Comparison of ENCODE assay signal across 10 cellular contexts in genomic region chr17:77189148-77189547, GRCh38. TPM values are rescaled to one million over a fixed set of nuclear protein-coding genes. Genes with fewer than 3 reads are reported as not detected.
DNase-seq lines count a peak whose midpoint lies in the region; ATAC-seq and TF ChIP-seq lines count a peak whose summit lies in the region.
"Had no signal": no experiment of that assay in that cellular context is flagged by ENCODE, and none has a peak within 500 bp of the region (broad histone marks: within the 10 kb centered on the region; RNA-seq: fewer than 3 reads in every experiment).

No MANE protein-coding gene starts in this region.

- peaks cover 5 to 47% (median 29%) of the 10 kb centered on the region in 4 donors for H3K4me1 Mint-ChIP-seq in CD4-positive, CD25-positive, alpha-beta regulatory T cell
- peaks cover 36% of the 10 kb centered on the region for H3K4me1 Mint-ChIP-seq in activated naive CD8-positive, alpha-beta T cell treated with anti-CD3 and anti-CD28 coated beads, Interleukin-2, amount 10 ng/mL, durations not matched to agents 7 days and 5 days

- POLR2A ChIA-PET in activated naive CD8-positive, alpha-beta T cell treated with anti-CD3 and anti-CD28 coated beads, Interleukin-2, amount 10 ng/mL, durations not matched to agents 7 days and 5 days (lab: Charles Lee): interaction anchor here (1.0 to 2.8 kb wide), 5 partner anchors 11 to 101 kb away, joined by 4 to 16 read pairs (median 6); partner anchors contain the start of gene SEC14L1

- no peaks in the 10 kb centered on the region for H3K27me3 ChIP-seq in CD4-positive, CD25-positive, alpha-beta regulatory T cell (ENCODE audit: control insufficient read depth, insufficient read depth, low read length)
- H3K27me3 ChIP-seq in tibial artery: no peaks in the 10 kb centered on the region
- H3K27me3 ChIP-seq: right lobe of liver had no signal

- peak in 1 of 3 donors; percentile 73 for DNase-seq in CD4-positive, CD25-positive, alpha-beta regulatory T cell
- peak; percentile 48 for DNase-seq in activated naive CD8-positive, alpha-beta T cell treated with anti-CD3 and anti-CD28 coated beads, Interleukin-2, amount 10 ng/mL, durations not matched to agents 7 days and 5 days
- DNase-seq in superior temporal gyrus (ENCODE audit: extremely low spot score) (no peak), tibial artery (no peak)
- DNase-seq: NCI-H1694 treated with DMSO at 0.1 percent for 48 hours, right lobe of liver had no signal

- peaks cover 39% of the 10 kb centered on the region for H3K4me1 ChIP-seq in CD4-positive, CD25-positive, alpha-beta regulatory T cell (ENCODE audit: control insufficient read depth, insufficient read depth, low read length, poor library complexity, severe bottlenecking)
- peaks cover 0 to 5% (median 3%) of the 10 kb centered on the region in 4 donors for H3K4me1 ChIP-seq in tibial artery
- H3K4me1 ChIP-seq: right lobe of liver had no signal

- no peaks in the 10 kb centered on the region for H3K9me3 ChIP-seq in CD4-positive, CD25-positive, alpha-beta regulatory T cell (ENCODE audit: control insufficient read depth in 2 of 2, low read length in 2 of 2)
- H3K9me3 ChIP-seq in tibial artery: no peaks in the 10 kb centered on the region
- H3K9me3 ChIP-seq: right lobe of liver had no signal

- peak overlapping the region; percentile 79 to 96 (median 89) for H3K4me3 Mint-ChIP-seq in CD4-positive, CD25-positive, alpha-beta regulatory T cell
- H3K4me3 Mint-ChIP-seq in activated naive CD8-positive, alpha-beta T cell treated with anti-CD3 and anti-CD28 coated beads, Interleukin-2, amount 10 ng/mL, durations not matched to agents 7 days and 5 days: peak overlapping the region; percentile 52

- no peaks in the 10 kb centered on the region for H3K9me3 Mint-ChIP-seq in CD4-positive, CD25-positive, alpha-beta regulatory T cell
- H3K9me3 Mint-ChIP-seq in activated naive CD8-positive, alpha-beta T cell treated with anti-CD3 and anti-CD28 coated beads, Interleukin-2, amount 10 ng/mL, durations not matched to agents 7 days and 5 days: no peaks in the 10 kb centered on the region

- peaks cover 31% of the 10 kb centered on the region for H3K36me3 ChIP-seq in CD4-positive, CD25-positive, alpha-beta regulatory T cell (ENCODE audit: control insufficient read depth, insufficient read depth, low read length)
- peaks cover 34 to 35% (median 35%) of the 10 kb centered on the region in 3 donors for H3K36me3 ChIP-seq in tibial artery

- peak overlapping the region; percentile 90 to 96 (median 93) for H3K27ac Mint-ChIP-seq in CD4-positive, CD25-positive, alpha-beta regulatory T cell
- peak overlapping the region; percentile 76 for H3K27ac Mint-ChIP-seq in activated naive CD8-positive, alpha-beta T cell treated with anti-CD3 and anti-CD28 coated beads, Interleukin-2, amount 10 ng/mL, durations not matched to agents 7 days and 5 days

- H3K27ac ChIP-seq in CD4-positive, CD25-positive, alpha-beta regulatory T cell (ENCODE audit: insufficient read depth, low read length, poor library complexity, severe bottlenecking): peak overlapping the region; percentile 74
- H3K27ac ChIP-seq in tibial artery: no peak overlapping the region
- H3K27ac ChIP-seq: right lobe of liver had no signal

- TF ChIP-seq CTCF in tibial artery (IDR thresholded peaks at IDR 0.05): no peak

- peak overlapping the region; percentile 85 for H3K4me3 ChIP-seq in CD4-positive, CD25-positive, alpha-beta regulatory T cell (ENCODE audit: low read depth, low read length)
- no peak overlapping the region for H3K4me3 ChIP-seq in tibial artery
- H3K4me3 ChIP-seq: right lobe of liver had no signal

- peaks cover 27% of the 10 kb centered on the region for H3K36me3 Mint-ChIP-seq in CD4-positive, CD25-positive, alpha-beta regulatory T cell
- peaks cover 35% of the 10 kb centered on the region for H3K36me3 Mint-ChIP-seq in activated naive CD8-positive, alpha-beta T cell treated with anti-CD3 and anti-CD28 coated beads, Interleukin-2, amount 10 ng/mL, durations not matched to agents 7 days and 5 days

- peak; percentile 64 to 71 for ATAC-seq in CD4-positive, CD25-positive, alpha-beta regulatory T cell (ENCODE audit: low read depth in 2 of 2)
- peak; percentile 60 for ATAC-seq in GM19025 (IDR thresholded peaks at IDR 0.05; ENCODE audit: low read depth, unreplicated experiment)
- peak; percentile 43 for ATAC-seq in HG03520 (IDR thresholded peaks at IDR 0.05; ENCODE audit: unreplicated experiment)
- peak; percentile 76 for ATAC-seq in activated naive CD8-positive, alpha-beta T cell treated with anti-CD3 and anti-CD28 coated beads, Interleukin-2, amount 10 ng/mL, durations not matched to agents 7 days and 5 days (ENCODE audit: low read depth)
- no peak for ATAC-seq in GM21717 (IDR thresholded peaks at IDR 0.05; ENCODE audit: unreplicated experiment)
- no peak for ATAC-seq in HG03521 (IDR thresholded peaks at IDR 0.05; ENCODE audit: unreplicated experiment)

- no peaks in the 10 kb centered on the region for H3K27me3 Mint-ChIP-seq in CD4-positive, CD25-positive, alpha-beta regulatory T cell
- H3K27me3 Mint-ChIP-seq in activated naive CD8-positive, alpha-beta T cell treated with anti-CD3 and anti-CD28 coated beads, Interleukin-2, amount 10 ng/mL, durations not matched to agents 7 days and 5 days: no peaks in the 10 kb centered on the region

- intact Hi-C loops in tibial artery (cut with DNase I; ENCODE audit: low total_unique reads): no loop called here

RNA-seq across cellular contexts. Expression of gene SEC14L1, which starts 48.4 kb away (rescaled TPM):
- 143 TPM for total RNA-seq in CD4-positive, CD25-positive, alpha-beta regulatory T cell
- polyA plus RNA-seq in CD4-positive, CD25-positive, alpha-beta regulatory T cell: 10 to 100 TPM; 13.2 to 20.8 (median 20.2) TPM
- 10 to 100 TPM; 74.6 to 77.5 TPM for total RNA-seq in activated naive CD8-positive, alpha-beta T cell treated with anti-CD3 and anti-CD28 coated beads, Interleukin-2, amount 10 ng/mL, durations not matched to agents 7 days and 5 days

Comparison
In these comparisons a context has a peak if more than half of its experiments do, and no peak if none do; other contexts are left out.
1. ATAC-seq: peak in CD4-positive, CD25-positive, alpha-beta regulatory T cell (2 of 2), GM19025 (single experiment), HG03520 (single experiment) and activated naive CD8-positive, alpha-beta T cell treated with anti-CD3 and anti-CD28 coated beads, Interleukin-2, amount 10 ng/mL, durations not matched to agents 7 days and 5 days (single experiment); none in GM21717 (single experiment) and HG03521 (single experiment).